ENCODE assay signal across 8 cellular contexts in the genomic region with DNA sequence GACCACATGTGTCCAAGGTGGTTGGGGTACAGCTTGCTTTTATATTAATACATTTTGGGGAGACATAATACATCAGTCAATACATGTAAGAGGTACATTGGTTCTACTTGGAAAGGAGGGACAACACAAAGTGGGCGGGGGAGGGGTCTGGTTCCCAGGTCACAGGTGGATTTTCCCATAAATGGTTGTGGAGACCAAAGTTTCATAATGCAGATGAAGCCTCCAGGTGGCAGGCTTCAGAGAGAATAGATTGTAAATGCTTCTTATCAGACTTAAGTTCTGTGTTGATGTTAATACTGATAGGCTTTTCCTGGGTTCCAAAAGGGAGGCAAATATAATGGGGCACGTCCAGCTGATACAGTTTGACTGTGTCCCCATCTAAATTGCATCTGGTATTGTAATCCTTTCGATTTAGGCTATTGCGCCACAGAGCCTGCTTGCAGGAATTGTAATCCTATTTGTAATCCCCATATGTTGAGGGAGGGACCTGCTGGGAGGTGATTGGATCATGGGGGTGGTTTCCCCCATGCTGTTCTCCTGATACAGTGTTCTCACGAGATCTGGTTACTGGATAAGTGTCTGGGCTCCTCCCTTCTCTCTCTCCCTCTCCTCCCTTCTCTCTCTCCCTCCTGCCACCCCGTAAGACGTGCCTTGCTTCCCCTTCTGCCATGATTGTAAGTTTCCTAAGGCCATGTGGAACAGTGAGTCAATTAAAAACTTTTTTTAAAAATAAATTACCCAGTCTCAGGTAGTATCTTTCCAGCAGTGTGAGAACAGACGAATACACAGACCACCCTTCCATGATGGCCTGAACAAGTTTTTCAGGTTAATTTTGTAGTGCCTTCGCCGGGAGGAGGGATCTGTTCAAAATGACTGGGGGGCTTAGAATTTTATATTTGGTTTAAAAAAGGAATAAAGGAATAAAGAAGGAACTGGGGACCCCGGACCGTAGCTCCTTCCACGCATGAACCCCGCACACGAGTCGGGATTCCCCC.
DNase-seq lines count a peak whose midpoint lies in the region; ATAC-seq, FAIRE-seq and TF ChIP-seq lines count a peak whose summit lies in the region.

No MANE protein-coding gene starts in this region.

- peak overlapping the region; percentile 100 for H3K4me2 ChIP-seq in parathyroid adenoma (ENCODE audit: low read length)

- no peaks in the 10 kb centered on the region for H3K36me3 ChIP-seq in parathyroid adenoma (ENCODE audit: control insufficient read depth, insufficient read depth, low read length)

- FAIRE-seq in D721Med (lab: Jason Lieb, UNC) = peak; percentile 94
- no peak for FAIRE-seq in HTR-8/SVneo (lab: Jason Lieb, UNC)

- TF ChIP-seq CTCF in D721Med (IDR thresholded peaks at IDR 0.05; ENCODE audit: insufficient read depth, missing control alignments) (no peak), parathyroid adenoma (IDR thresholded peaks at IDR 0.05) (peak; percentile 6)

- peak overlapping the region; percentile 93 for H2AFZ ChIP-seq in parathyroid adenoma

- ATAC-seq in HG02970 (IDR thresholded peaks at IDR 0.05; ENCODE audit: low FRiP score, unreplicated experiment) (no peak), HG03378 (IDR thresholded peaks at IDR 0.05; ENCODE audit: unreplicated experiment) (no peak)

- DNase-seq in D721Med (ENCODE audit: insufficient read length, low spot score) = no peak
- DNase-seq in HTR-8/SVneo (ENCODE audit: insufficient read length, low spot score) = peak; percentile 53
- peak; percentile 71 for DNase-seq in SKM-1 treated with dmso at 0.1 percent for 144 hours (lab: John Stamatoyannopoulos, UW; ENCODE audit: unreplicated experiment)
- peak; percentile 87 for DNase-seq in fibroblast of gingiva (ENCODE audit: low read depth)
- no peak for DNase-seq in stimulated activated naive CD4-positive, alpha-beta T cell (lab: John Stamatoyannopoulos, UW)

- no peak overlapping the region for H3K27ac ChIP-seq in parathyroid adenoma

- no peaks in the 10 kb centered on the region for H3K9me3 ChIP-seq in parathyroid adenoma (ENCODE audit: control insufficient read depth, low read length)

- H3K4me1 ChIP-seq in parathyroid adenoma = peaks cover 4% of the 10 kb centered on the region

- H3K27me3 ChIP-seq in parathyroid adenoma (ENCODE audit: control insufficient read depth, insufficient read depth, low read length) = no peaks in the 10 kb centered on the region

- H3K79me2 ChIP-seq in parathyroid adenoma = no peaks in the 10 kb centered on the region

- H3K9ac ChIP-seq in parathyroid adenoma = no peak overlapping the region

- peak overlapping the region; percentile 85 for H3K4me3 ChIP-seq in parathyroid adenoma (ENCODE audit: low read depth, low read length)

Comparison
In these comparisons a context has a peak if more than half of its experiments do, and no peak if none do; other contexts are left out.
1. DNase-seq: peak in HTR-8/SVneo (single experiment), SKM-1 treated with dmso at 0.1 percent for 144 hours (single experiment) and fibroblast of gingiva (single experiment); none in D721Med (single experiment) and stimulated activated naive CD4-positive, alpha-beta T cell (0 of 6).